In the genomic region with DNA sequence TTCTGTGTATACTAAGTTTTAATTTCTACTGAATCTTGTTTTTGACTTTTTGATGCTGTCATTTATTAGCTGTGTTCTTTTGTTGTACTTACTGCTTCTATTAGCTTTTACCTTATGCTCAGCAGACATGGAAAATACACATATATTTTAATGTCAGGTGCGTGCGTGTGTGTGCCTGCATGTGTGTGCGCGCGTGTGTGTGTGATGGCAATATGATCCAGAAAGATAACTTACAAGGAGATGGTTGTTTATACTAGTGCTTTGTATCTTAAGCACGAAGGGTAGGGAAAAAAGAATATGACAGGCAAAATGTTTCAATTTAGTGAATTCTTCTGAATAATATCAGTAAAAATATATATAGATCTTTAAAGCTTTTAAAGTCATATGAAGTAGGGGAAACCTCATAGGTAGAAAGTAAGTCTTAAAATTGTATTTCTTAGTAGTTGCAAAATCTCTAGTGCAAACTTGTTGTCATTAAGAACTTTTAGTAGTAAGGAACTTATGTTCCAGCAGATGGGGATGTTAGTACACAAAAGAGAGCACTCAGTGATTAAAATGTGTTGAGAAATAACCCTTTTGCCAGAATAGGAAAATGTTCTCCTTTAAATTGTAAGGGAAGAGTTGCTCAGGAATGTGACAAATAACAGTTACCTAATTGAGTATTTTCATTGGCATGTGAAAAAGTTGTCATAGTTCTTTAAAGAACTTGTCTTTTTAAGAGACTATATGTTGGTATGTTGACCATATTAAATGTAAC, we compare ENCODE assay signal across 8 cellular contexts. TPM values are rescaled to one million over a fixed set of nuclear protein-coding genes. Genes with fewer than 3 reads are reported as not detected.
DNase-seq lines count a peak whose midpoint lies in the region; ATAC-seq and TF ChIP-seq lines count a peak whose summit lies in the region.

No MANE protein-coding gene starts in this region.

- DNase-seq in T-helper 17 cell (no peak), cardiac muscle cell (ENCODE audit: low read depth in 1 of 2, low spot score in 1 of 2) (peak in 1 of 2 donors; percentile 91), thoracic aorta (ENCODE audit: low spot score) (no peak), NK-92 (lab: John Stamatoyannopoulos, UW; ENCODE audit: unreplicated experiment) (no peak)
- DNase-seq in activated CD4-positive, alpha-beta memory T cell treated with anti-CD3 and anti-CD28 coated beads, Interleukin-2, amount 10 ng/mL, durations not matched to agents 7 days and 5 days = no peak

- POLR2A ChIA-PET in activated CD4-positive, alpha-beta memory T cell treated with anti-CD3 and anti-CD28 coated beads, Interleukin-2, amount 10 ng/mL, durations not matched to agents 7 days and 5 days (lab: Charles Lee) = no interaction called here

- peaks cover 33% of the 10 kb centered on the region for H3K4me1 Mint-ChIP-seq in T-helper 17 cell
- H3K4me1 Mint-ChIP-seq in activated CD4-positive, alpha-beta memory T cell treated with anti-CD3 and anti-CD28 coated beads, Interleukin-2, amount 10 ng/mL, durations not matched to agents 7 days and 5 days = peaks cover 1% of the 10 kb centered on the region

- TF ChIP-seq CTCF in 22Rv1 (IDR thresholded peaks at IDR 0.05) (peak; percentile 29; the same call in 1 of the 2 replicates), cardiac muscle cell (IDR thresholded peaks at IDR 0.05; ENCODE audit: low read depth, low read length) (peak; percentile 43), thoracic aorta (IDR thresholded peaks at IDR 0.05) (peak; percentile 31)

- CTCF ChIA-PET in activated CD4-positive, alpha-beta memory T cell treated with anti-CD3 and anti-CD28 coated beads, Interleukin-2, amount 10 ng/mL, durations not matched to agents 7 days and 5 days (lab: Charles Lee) = interaction anchor here (0.6 kb wide), 1 partner anchor 434 kb away, joined by 3 read pairs; no protein-coding TSS in a partner anchor

- H3K27ac Mint-ChIP-seq in T-helper 17 cell = no peak overlapping the region
- H3K27ac Mint-ChIP-seq in activated CD4-positive, alpha-beta memory T cell treated with anti-CD3 and anti-CD28 coated beads, Interleukin-2, amount 10 ng/mL, durations not matched to agents 7 days and 5 days = no peak overlapping the region

- H3K9me3 Mint-ChIP-seq in activated CD4-positive, alpha-beta memory T cell treated with anti-CD3 and anti-CD28 coated beads, Interleukin-2, amount 10 ng/mL, durations not matched to agents 7 days and 5 days = no peaks in the 10 kb centered on the region

- H3K36me3 ChIP-seq in cardiac muscle cell = no peaks in the 10 kb centered on the region
- no peaks in the 10 kb centered on the region for H3K36me3 ChIP-seq in thoracic aorta

- no peaks in the 10 kb centered on the region for H3K9me3 ChIP-seq in T-helper 17 cell (ENCODE audit: control insufficient read depth, low read length, poor library complexity, severe bottlenecking)
- H3K9me3 ChIP-seq in cardiac muscle cell (ENCODE audit: low read depth) = no peaks in the 10 kb centered on the region
- no peaks in the 10 kb centered on the region for H3K9me3 ChIP-seq in thoracic aorta

- H3K36me3 Mint-ChIP-seq in T-helper 17 cell (ENCODE audit: low read depth) = no peaks in the 10 kb centered on the region
- H3K36me3 Mint-ChIP-seq in activated CD4-positive, alpha-beta memory T cell treated with anti-CD3 and anti-CD28 coated beads, Interleukin-2, amount 10 ng/mL, durations not matched to agents 7 days and 5 days (ENCODE audit: low read depth) = no peaks in the 10 kb centered on the region

- H3K27me3 ChIP-seq in cardiac muscle cell = no peaks in the 10 kb centered on the region
- no peaks in the 10 kb centered on the region for H3K27me3 ChIP-seq in thoracic aorta (replicated peaks; ENCODE audit: insufficient read depth)

- H3K4me3 ChIP-seq in cardiac muscle cell = no peak overlapping the region
- H3K4me3 ChIP-seq in thoracic aorta = peak overlapping the region; percentile 40

- peak overlapping the region; percentile 45 for H3K4me3 Mint-ChIP-seq in T-helper 17 cell
- no peak overlapping the region for H3K4me3 Mint-ChIP-seq in activated CD4-positive, alpha-beta memory T cell treated with anti-CD3 and anti-CD28 coated beads, Interleukin-2, amount 10 ng/mL, durations not matched to agents 7 days and 5 days

- H3K4me1 ChIP-seq in cardiac muscle cell (ENCODE audit: low read depth) = peaks cover 82% of the 10 kb centered on the region
- H3K4me1 ChIP-seq in thoracic aorta (ENCODE audit: control insufficient read depth in 1 of 2, low read depth in 2 of 2) = peaks cover 73 to 85% of the 10 kb centered on the region in 2 donors

- H3K27ac ChIP-seq in 22Rv1 (no peak overlapping the region), cardiac muscle cell (peak overlapping the region; percentile 47), thoracic aorta (no peak overlapping the region)

- ATAC-seq in GM21576 (IDR thresholded peaks at IDR 0.05; ENCODE audit: unreplicated experiment) (peak; percentile 46), T-helper 17 cell (no peak), thoracic aorta (ENCODE audit: insufficient number of reproducible peaks, low FRiP score, low read depth) (no peak), HG03025 (IDR thresholded peaks at IDR 0.05; ENCODE audit: low FRiP score, unreplicated experiment) (no peak)

- H3K27me3 Mint-ChIP-seq in T-helper 17 cell = no peaks in the 10 kb centered on the region
- no peaks in the 10 kb centered on the region for H3K27me3 Mint-ChIP-seq in activated CD4-positive, alpha-beta memory T cell treated with anti-CD3 and anti-CD28 coated beads, Interleukin-2, amount 10 ng/mL, durations not matched to agents 7 days and 5 days

RNA-seq across cellular contexts. Expression of a gene that starts 13.2 kb away (rescaled TPM):
- 10 to 100 TPM; 87.4 to 95.3 TPM for total RNA-seq in T-helper 17 cell
- total RNA-seq in cardiac muscle cell = 217 and 503 TPM in 2 replicates
- 148 and 289 TPM in 2 replicates for polyA plus RNA-seq in cardiac muscle cell
- 100 to 1,000 TPM; 127 to 192 TPM for total RNA-seq in thoracic aorta
- total RNA-seq in activated CD4-positive, alpha-beta memory T cell treated with anti-CD3 and anti-CD28 coated beads, Interleukin-2, amount 10 ng/mL, durations not matched to agents 7 days and 5 days = 10 to 100 TPM; 67.6 to 74.6 TPM
